29 cellular contexts compared by ENCODE assay signal in the genomic region with DNA sequence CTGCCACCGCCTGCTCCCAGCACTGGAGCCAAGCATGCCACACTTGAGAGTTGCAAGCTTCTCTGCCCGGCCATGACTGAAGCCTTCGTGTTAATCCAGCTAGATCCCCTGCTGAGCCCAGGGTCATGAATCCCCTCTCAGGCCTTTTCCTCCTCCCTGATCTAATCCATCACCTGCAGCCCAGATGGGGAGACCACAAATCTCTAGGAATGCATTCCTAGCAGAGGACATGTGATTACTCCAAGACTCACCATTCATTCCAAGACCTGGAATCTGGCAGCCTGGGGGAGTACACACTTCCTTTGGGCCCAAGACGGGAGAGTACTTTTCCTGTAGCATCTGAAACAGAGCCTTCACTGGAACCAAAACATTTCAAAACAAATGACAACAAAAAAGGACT.
A peak's percentile ranks its signal among the peaks of the same experiment; 100 is the strongest.
DNase-seq lines count a peak whose midpoint lies in the region; ATAC-seq and TF ChIP-seq lines count a peak whose summit lies in the region.
"Had no signal": no experiment of that assay in that cellular context is flagged by ENCODE, and none has a peak within 500 bp of the region (broad histone marks: within the 10 kb centered on the region; RNA-seq: fewer than 3 reads in every experiment).

No MANE protein-coding gene starts in this region.

- intact Hi-C loops in activated CD4-positive, alpha-beta memory T cell treated with anti-CD3 and anti-CD28 coated beads for 36 hours (cut with micrococcal nuclease): no loop called here

- no peak overlapping the region for H3K4ac ChIP-seq in mesenchymal stem cell (ENCODE audit: low read depth in 1 of 2, low read length in 2 of 2)

- H3K27me3 Mint-ChIP-seq in stimulated activated naive CD8-positive, alpha-beta T cell treated with anti-CD3 and anti-CD28 coated beads, Interleukin-15, amount 100 ng/mL, for 72 hours: peaks cover 10% of the 10 kb centered on the region
- H3K27me3 Mint-ChIP-seq in activated CD4-positive, alpha-beta memory T cell treated with anti-CD3 and anti-CD28 coated beads for 36 hours: peaks cover 1% of the 10 kb centered on the region
- H3K27me3 Mint-ChIP-seq in chondrocyte (ENCODE audit: low read depth): no peaks in the 10 kb centered on the region

- H3K4me2 ChIP-seq in mesenchymal stem cell (ENCODE audit: low read length, poor library complexity, severe bottlenecking): no peak overlapping the region
- H3K4me2 ChIP-seq: smooth muscle cell had no signal

- WGBS in mesenchymal stem cell: 52% methylated on average over 4 of the region's 4 CpGs

- H3K4me1 ChIP-seq in mesenchymal stem cell (ENCODE audit: control insufficient read depth, insufficient read depth, low read depth, low read length): peaks cover 4% of the 10 kb centered on the region
- H3K4me1 ChIP-seq: foreskin keratinocyte had no signal

- no peak overlapping the region for H3K23ac ChIP-seq in mesenchymal stem cell (ENCODE audit: low read length in 2 of 2)

- no peaks in the 10 kb centered on the region for H3K36me3 ChIP-seq in mesenchymal stem cell (ENCODE audit: control insufficient read depth in 1 of 2, insufficient read depth in 2 of 2, low read depth in 1 of 2, low read length in 2 of 2)
- H3K36me3 ChIP-seq: heart left ventricle, thoracic aorta had no signal

- no peak overlapping the region for H4K91ac ChIP-seq in mesenchymal stem cell (ENCODE audit: low read length)

- no peak overlapping the region for H2BK5ac ChIP-seq in mesenchymal stem cell (ENCODE audit: low read depth, low read length, poor library complexity, severe bottlenecking)

- no peaks in the 10 kb centered on the region for H3K36me3 Mint-ChIP-seq in activated CD4-positive, alpha-beta memory T cell treated with anti-CD3 and anti-CD28 coated beads for 36 hours
- H3K36me3 Mint-ChIP-seq in chondrocyte (ENCODE audit: low read depth): peaks cover 4% of the 10 kb centered on the region
- H3K36me3 Mint-ChIP-seq: activated naive CD4-positive, alpha-beta T cell treated with anti-CD3 and anti-CD28 coated beads, Interleukin-2, amount 50 U/mL, for 72 hours; CD4-positive, alpha-beta memory T cell; naive thymus-derived CD4-positive, alpha-beta T cell had no signal

- no peak overlapping the region for H3K14ac ChIP-seq in mesenchymal stem cell (ENCODE audit: low read length in 2 of 2)

- no peak overlapping the region for H2BK120ac ChIP-seq in mesenchymal stem cell (ENCODE audit: low read depth, low read length)

- POLR2A ChIA-PET in activated CD4-positive, alpha-beta memory T cell treated with anti-CD3 and anti-CD28 coated beads for 36 hours (lab: Charles Lee): no interaction called here

- H3K9ac ChIP-seq in mesenchymal stem cell (ENCODE audit: low read length): no peak overlapping the region

- H2BK15ac ChIP-seq in mesenchymal stem cell (ENCODE audit: low read depth, poor library complexity, severe bottlenecking): no peak overlapping the region

- no peak overlapping the region for H2AK5ac ChIP-seq in mesenchymal stem cell (ENCODE audit: low read length, severe bottlenecking)

- H3K27ac ChIP-seq in mesenchymal stem cell (ENCODE audit: low read length, poor library complexity, severe bottlenecking) (peak overlapping the region; percentile 5), substantia nigra (ENCODE audit: low read depth, low read length, poor library complexity, severe bottlenecking) (no peak overlapping the region)
- H3K27ac ChIP-seq: foreskin keratinocyte, heart left ventricle, thoracic aorta had no signal

- no peaks in the 10 kb centered on the region for H3K27me3 ChIP-seq in mesenchymal stem cell (ENCODE audit: control insufficient read depth in 1 of 2, insufficient read depth in 1 of 2, low read length in 2 of 2)
- H3K27me3 ChIP-seq: heart left ventricle had no signal

- no peaks in the 10 kb centered on the region for H3K79me1 ChIP-seq in mesenchymal stem cell (replicated peaks; ENCODE audit: low read length, poor library complexity, severe bottlenecking)

- no peak overlapping the region for H2BK12ac ChIP-seq in mesenchymal stem cell (ENCODE audit: low read length in 2 of 2)

- in situ Hi-C loops in astrocyte of the cerebellum (cut with HindIII; ENCODE audit: low sequenced_read_pairs): no loop called here

- no peak for DNase-seq in stimulated activated naive CD8-positive, alpha-beta T cell treated with anti-CD3 and anti-CD28 coated beads, Interleukin-15, amount 100 ng/mL, for 72 hours
- no peak for DNase-seq in stimulated activated naive CD8-positive, alpha-beta T cell treated with anti-CD3 and anti-CD28 coated beads, Interleukin-15, Interleukin-2, amounts not matched to agents 100 U/mL and 50 U/mL, for 24 hours
- DNase-seq in astrocyte of the cerebellum (ENCODE audit: low read depth) (peak; percentile 58), mesenchymal stem cell (no peak), substantia nigra (lab: John Stamatoyannopoulos, UW) (no peak), chondrocyte (ENCODE audit: low spot score) (no peak)
- DNase-seq in activated CD4-positive, alpha-beta memory T cell treated with anti-CD3 and anti-CD28 coated beads for 36 hours: no peak
- DNase-seq: activated CD4-positive, alpha-beta T cell treated with anti-CD3 and anti-CD28 coated beads for 48 hours; activated effector memory CD4-positive, alpha-beta T cell treated with Interleukin-2 at 50 U/mL for 16 hours; activated T-cell treated with anti-CD3 and anti-CD28 coated beads, Interleukin-2, amount 50 U/mL, for 1 hour; CD4-positive, alpha-beta memory T cell; cortex of kidney; DND-41; effector memory CD8-positive, alpha-beta T cell; foreskin keratinocyte; heart left ventricle; KBM-7; naive thymus-derived CD4-positive, alpha-beta T cell; NCI-H1105; NCI-H1930; NCI-H526; SHP77; stimulated activated naive CD4-positive, alpha-beta T cell treated with Interleukin-2 at 50 U/mL for 16 hours; SW 1271; T-helper 9 cell had no signal

- H3K4me1 Mint-ChIP-seq in stimulated activated naive CD8-positive, alpha-beta T cell treated with anti-CD3 and anti-CD28 coated beads, Interleukin-15, amount 100 ng/mL, for 72 hours: no peaks in the 10 kb centered on the region
- H3K4me1 Mint-ChIP-seq in activated CD4-positive, alpha-beta memory T cell treated with anti-CD3 and anti-CD28 coated beads for 36 hours (ENCODE audit: low read depth): no peaks in the 10 kb centered on the region
- peaks cover 9% of the 10 kb centered on the region for H3K4me1 Mint-ChIP-seq in chondrocyte (ENCODE audit: low read depth)
- H3K4me1 Mint-ChIP-seq: CD4-positive, alpha-beta memory T cell; naive thymus-derived CD4-positive, alpha-beta T cell had no signal

- H3K27ac Mint-ChIP-seq in stimulated activated naive CD8-positive, alpha-beta T cell treated with anti-CD3 and anti-CD28 coated beads, Interleukin-15, amount 100 ng/mL, for 72 hours: peak overlapping the region; percentile 23 to 36
- no peak overlapping the region for H3K27ac Mint-ChIP-seq in activated CD4-positive, alpha-beta memory T cell treated with anti-CD3 and anti-CD28 coated beads for 36 hours
- no peak overlapping the region for H3K27ac Mint-ChIP-seq in chondrocyte (ENCODE audit: unreplicated experiment)
- H3K27ac Mint-ChIP-seq: activated naive CD4-positive, alpha-beta T cell treated with anti-CD3 and anti-CD28 coated beads, Interleukin-2, amount 50 U/mL, for 72 hours; effector memory CD8-positive, alpha-beta T cell; naive thymus-derived CD4-positive, alpha-beta T cell had no signal

- no peak overlapping the region for H4K8ac ChIP-seq in mesenchymal stem cell (ENCODE audit: low read length)

- H3K4me3 ChIP-seq in astrocyte of the cerebellum (ENCODE audit: low read depth, low read length) (no peak overlapping the region), mesenchymal stem cell (ENCODE audit: insufficient read depth in 1 of 2, low read depth in 1 of 2, low read length in 2 of 2) (no peak overlapping the region)
- H3K4me3 ChIP-seq: heart left ventricle, smooth muscle cell, thoracic aorta had no signal

- TF ChIP-seq CTCF in astrocyte of the cerebellum (IDR thresholded peaks at IDR 0.05; ENCODE audit: low read depth, low read length, missing control alignments) (no peak), chondrocyte (IDR thresholded peaks at IDR 0.05) (no peak)

- H3K4me3 Mint-ChIP-seq in stimulated activated naive CD8-positive, alpha-beta T cell treated with anti-CD3 and anti-CD28 coated beads, Interleukin-15, amount 100 ng/mL, for 72 hours: no peak overlapping the region
- H3K4me3 Mint-ChIP-seq in activated CD4-positive, alpha-beta memory T cell treated with anti-CD3 and anti-CD28 coated beads for 36 hours: no peak overlapping the region
- H3K4me3 Mint-ChIP-seq in chondrocyte (ENCODE audit: unreplicated experiment): no peak overlapping the region
- H3K4me3 Mint-ChIP-seq: CD4-positive, alpha-beta memory T cell; effector memory CD8-positive, alpha-beta T cell; naive thymus-derived CD4-positive, alpha-beta T cell had no signal

- H3K18ac ChIP-seq in mesenchymal stem cell (ENCODE audit: low read depth in 1 of 2, low read length in 2 of 2): no peak overlapping the region

- H3K9me3 Mint-ChIP-seq in stimulated activated naive CD8-positive, alpha-beta T cell treated with anti-CD3 and anti-CD28 coated beads, Interleukin-15, amount 100 ng/mL, for 72 hours: no peaks in the 10 kb centered on the region
- no peaks in the 10 kb centered on the region for H3K9me3 Mint-ChIP-seq in activated CD4-positive, alpha-beta memory T cell treated with anti-CD3 and anti-CD28 coated beads for 36 hours
- H3K9me3 Mint-ChIP-seq in chondrocyte (ENCODE audit: low read depth): no peaks in the 10 kb centered on the region
- H3K9me3 Mint-ChIP-seq: activated naive CD4-positive, alpha-beta T cell treated with anti-CD3 and anti-CD28 coated beads, Interleukin-2, amount 50 U/mL, for 72 hours; effector memory CD8-positive, alpha-beta T cell had no signal

- no peak overlapping the region for H2AFZ ChIP-seq in mesenchymal stem cell (ENCODE audit: low read depth, low read length)

- CTCF ChIA-PET in activated CD4-positive, alpha-beta memory T cell treated with anti-CD3 and anti-CD28 coated beads for 36 hours (lab: Charles Lee): interaction anchor here (0.7 kb wide), 1 partner anchor 1269 kb away, joined by 3 read pairs; no protein-coding TSS in a partner anchor

- ATAC-seq in stimulated activated naive CD8-positive, alpha-beta T cell treated with anti-CD3 and anti-CD28 coated beads, Interleukin-15, amount 100 ng/mL, for 72 hours: no peak
- ATAC-seq in stimulated activated naive CD8-positive, alpha-beta T cell treated with anti-CD3 and anti-CD28 coated beads, Interleukin-15, Interleukin-2, amounts not matched to agents 100 U/mL and 50 U/mL, for 24 hours: no peak
- ATAC-seq in HG02678 (IDR thresholded peaks at IDR 0.05; ENCODE audit: unreplicated experiment): no peak
- ATAC-seq: activated naive CD4-positive, alpha-beta T cell treated with anti-CD3 and anti-CD28 coated beads, Interleukin-2, amount 50 U/mL, for 72 hours; effector memory CD8-positive, alpha-beta T cell; foreskin keratinocyte; heart left ventricle; naive thymus-derived CD4-positive, alpha-beta T cell had no signal

- no peaks in the 10 kb centered on the region for H3K9me3 ChIP-seq in mesenchymal stem cell (ENCODE audit: control insufficient read depth, low read length)
- H3K9me3 ChIP-seq: heart left ventricle, thoracic aorta had no signal

Comparison
In these comparisons a context has a peak if more than half of its experiments do, and no peak if none do; other contexts are left out.
1. H3K27ac Mint-ChIP-seq: peak in stimulated activated naive CD8-positive, alpha-beta T cell treated with anti-CD3 and anti-CD28 coated beads, Interleukin-15, amount 100 ng/mL, for 72 hours (2 of 2); none in activated CD4-positive, alpha-beta memory T cell treated with anti-CD3 and anti-CD28 coated beads for 36 hours (single experiment) and chondrocyte (single experiment).